Comparison of ENCODE assay signal across 15 cellular contexts in the genomic region with DNA sequence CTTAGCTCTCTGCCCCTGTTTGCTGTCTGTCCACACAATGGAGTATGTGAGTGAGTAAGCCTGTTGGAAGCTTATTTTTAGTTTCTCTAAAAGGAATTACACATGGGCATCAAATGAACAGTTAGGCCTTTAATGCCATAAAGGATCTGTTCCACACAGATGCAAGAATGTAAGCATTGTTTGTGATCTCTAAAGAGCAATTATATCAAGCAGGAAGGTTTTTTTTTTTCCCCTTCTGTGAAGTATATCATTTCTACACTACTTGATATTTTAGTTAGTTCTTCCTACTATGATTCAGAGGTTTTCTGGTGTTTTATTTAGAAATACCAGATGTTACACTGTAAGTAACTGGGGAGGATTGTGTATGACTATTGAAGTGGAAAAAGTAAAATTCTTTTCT.
DNase-seq lines count a peak whose midpoint lies in the region; ATAC-seq and TF ChIP-seq lines count a peak whose summit lies in the region.
"Had no signal": no experiment of that assay in that cellular context is flagged by ENCODE, and none has a peak within 500 bp of the region (broad histone marks: within the 10 kb centered on the region; RNA-seq: fewer than 3 reads in every experiment).

No MANE protein-coding gene starts in this region.

- BruUV-seq in PC-3 (replicated peaks; lab: Mats Ljungman, UMichigan): no TSS peak

- H3K9me2 ChIP-seq in PC-3 (replicated peaks; ENCODE audit: low read length): no peaks in the 10 kb centered on the region

- H3K27ac ChIP-seq in PC-3 (ENCODE audit: low read length) (peak overlapping the region; percentile 27), suprapubic skin (peak overlapping the region; percentile 68)
- H3K27ac ChIP-seq: RWPE1 had no signal

- H3K9ac ChIP-seq in PC-3 (ENCODE audit: low read length): no peak overlapping the region

- intact Hi-C loops in PC-3 (cut with micrococcal nuclease): no loop called here

- H3K36me3 ChIP-seq in PC-3 (ENCODE audit: low read depth, low read length) (no peaks in the 10 kb centered on the region), suprapubic skin (no peaks in the 10 kb centered on the region)

- H3K4me2 ChIP-seq in PC-3 (ENCODE audit: low read length): no peak overlapping the region

- H3K4me1 ChIP-seq in PC-3 (ENCODE audit: insufficient read depth, low read length) (no peaks in the 10 kb centered on the region), suprapubic skin (peaks cover 7% of the 10 kb centered on the region)

- ATAC-seq in GM19043 (IDR thresholded peaks at IDR 0.05; ENCODE audit: low read depth, unreplicated experiment): peak; percentile 28
- ATAC-seq in PC-3: peak; percentile 33; the same call in 1 of the 2 replicates
- ATAC-seq in GM18909 (IDR thresholded peaks at IDR 0.05; ENCODE audit: poor library complexity, unreplicated experiment): no peak
- ATAC-seq: activated T-helper 17 cell treated with anti-CD3 and anti-CD28 coated beads, Interleukin-2, amount 50 U/mL, for 72 hours; HepG2 had no signal

- no peaks in the 10 kb centered on the region for H4K20me1 ChIP-seq in PC-3 (ENCODE audit: low read length)

- H3K9me3 ChIP-seq in PC-3 (ENCODE audit: low read length) (no peaks in the 10 kb centered on the region), suprapubic skin (no peaks in the 10 kb centered on the region)

- H3K4me3 ChIP-seq in PC-3 (ENCODE audit: low read length) (no peak overlapping the region), fibroblast of pulmonary artery (replicated peaks; ENCODE audit: low read depth, low read length) (no peak overlapping the region), suprapubic skin (no peak overlapping the region)

- TF ChIP-seq EP300 in suprapubic skin (IDR thresholded peaks at IDR 0.05): no peak

- peak; percentile 1 for DNase-seq in PC-3
- peak; percentile 58 for DNase-seq in fibroblast of pulmonary artery (ENCODE audit: low read depth)
- no peak for DNase-seq in suprapubic skin (ENCODE audit: low spot score in 2 of 2)
- DNase-seq in A172 (ENCODE audit: low spot score): no peak
- no peak for DNase-seq in NCI-H1105 treated with DMSO at 0.1 percent for 48 hours (lab: John Stamatoyannopoulos, UW)
- DNase-seq in cerebellar cortex (ENCODE audit: low spot score): no peak
- DNase-seq: activated B cell treated with CpG ODN at 0.5 μM for 24 hours; NCI-H2171 treated with DMSO at 0.1 percent for 48 hours; stimulated activated CD4-positive, alpha-beta T cell treated with anti-CD3 and anti-CD28 coated beads, Interleukin-2, amount 100 ng/mL, for 48 hours; substantia nigra had no signal

- H2AFZ ChIP-seq in PC-3 (ENCODE audit: low read length): no peak overlapping the region

- no peaks in the 10 kb centered on the region for H3K79me2 ChIP-seq in PC-3 (ENCODE audit: low read length)

- no peaks in the 10 kb centered on the region for H3F3A ChIP-seq in PC-3 (ENCODE audit: low read length, unreplicated experiment)

- no peaks in the 10 kb centered on the region for H3K27me3 ChIP-seq in PC-3 (ENCODE audit: low read length)
- no peaks in the 10 kb centered on the region for H3K27me3 ChIP-seq in suprapubic skin

- CTCF ChIA-PET in PC-3 (lab: Charles Lee): no interaction called here

- TF ChIP-seq CTCF in PC-3 (conservative IDR thresholded peaks at IDR 0.05; ENCODE audit: low read depth, low read length) (no peak), fibroblast of pulmonary artery (IDR thresholded peaks at IDR 0.05; ENCODE audit: low read length, missing control alignments) (no peak), suprapubic skin (IDR thresholded peaks at IDR 0.05) (no peak)

- no peak for TF ChIP-seq POLR2A in suprapubic skin (IDR thresholded peaks at IDR 0.05)

- POLR2A ChIA-PET in PC-3 (lab: Charles Lee; ENCODE audit: unreplicated experiment): interaction anchor here (0.7 kb wide), 1 partner anchor 171 kb away, joined by 13 read pairs; no protein-coding TSS in a partner anchor

Comparison
In these comparisons a context has a peak if more than half of its experiments do, and no peak if none do; other contexts are left out.
1. DNase-seq: peak in PC-3 (single experiment) and fibroblast of pulmonary artery (single experiment); none in suprapubic skin (0 of 2), A172 (single experiment), NCI-H1105 treated with DMSO at 0.1 percent for 48 hours (single experiment) and cerebellar cortex (single experiment).